In genomic region chr5:54852007-54852406, GRCh38 we compare ENCODE assay signal across 28 cellular contexts.
DNase-seq lines count a peak whose midpoint lies in the region; ATAC-seq, FAIRE-seq and TF ChIP-seq lines count a peak whose summit lies in the region.
"Had no signal": no experiment of that assay in that cellular context is flagged by ENCODE, and none has a peak within 500 bp of the region (broad histone marks: within the 10 kb centered on the region; RNA-seq: fewer than 3 reads in every experiment).

No MANE protein-coding gene starts in this region.

- TF ChIP-seq RAD21 in K562 (CRISPR knock-in tag; conservative IDR thresholded peaks at IDR 0.05 in 1 of 2, IDR thresholded peaks at IDR 0.05 in 1 of 2) = no peak

- no peak overlapping the region for H3K9ac ChIP-seq in MM.1S (ENCODE audit: low read length)
- no peak overlapping the region for H3K9ac ChIP-seq in K562 (ENCODE audit: insufficient read depth in 1 of 2, low read depth in 2 of 2, low read length in 2 of 2)
- H3K9ac ChIP-seq in neural progenitor cell = no peak overlapping the region
- no peak overlapping the region for H3K9ac ChIP-seq in kidney (ENCODE audit: low read length in 2 of 2)
- no peak overlapping the region for H3K9ac ChIP-seq in mesendoderm (ENCODE audit: low read length)

- CTCF ChIA-PET in K562 (lab: Yijun Ruan, JAX; ENCODE audit: low intra/inter-chr PET ratio) = interaction anchor here (0.6 kb wide), 1 partner anchor 283 kb away, joined by 3 read pairs; no protein-coding TSS in a partner anchor
- CTCF ChIA-PET in activated CD4-positive, alpha-beta memory T cell treated with anti-CD3 and anti-CD28 coated beads for 36 hours (lab: Charles Lee) = interaction anchor here (0.8 to 2.0 kb wide), 4 partner anchors 15 to 362 kb away, joined by 3 to 14 read pairs (median 6); no protein-coding TSS in a partner anchor

- H3K9me1 ChIP-seq in K562 (ENCODE audit: control insufficient read depth, insufficient read depth, low read length) = no peaks in the 10 kb centered on the region

- no peak overlapping the region for H3K27ac ChIP-seq in DOHH2 (ENCODE audit: low read depth, low read length)
- H3K27ac ChIP-seq in MM.1S (ENCODE audit: low read length) = no peak overlapping the region
- H3K27ac ChIP-seq in K562 (ENCODE audit: extremely low read depth, low read depth, low read length) = no peak overlapping the region
- no peak overlapping the region for H3K27ac ChIP-seq in neural progenitor cell
- H3K27ac ChIP-seq in kidney (ENCODE audit: low read depth in 2 of 2, low read length in 2 of 2) = no peak overlapping the region
- no peak overlapping the region for H3K27ac ChIP-seq in mesendoderm (ENCODE audit: low read depth, low read length)
- H3K27ac ChIP-seq: epithelial cell of prostate, lower lobe of right lung, RWPE1, upper lobe of left lung had no signal

- peaks cover 8% of the 10 kb centered on the region; the same call in 1 of the 2 replicates for H3K27me3 ChIP-seq in DOHH2 (ENCODE audit: control insufficient read depth, low read length)
- no peaks in the 10 kb centered on the region for H3K27me3 ChIP-seq in MM.1S (replicated peaks; ENCODE audit: insufficient read depth, low read length)
- H3K27me3 ChIP-seq in K562 (ENCODE audit: control insufficient read depth in 2 of 2, insufficient read depth in 2 of 2, low read length in 2 of 2) = peaks cover 2 to 7% of the 10 kb centered on the region in 2 experiments; a peak in 3 of 5 replicates
- H3K27me3 ChIP-seq in neural progenitor cell = no peaks in the 10 kb centered on the region
- H3K27me3 ChIP-seq in mesendoderm (ENCODE audit: insufficient read depth, low read length, poor library complexity) = no peaks in the 10 kb centered on the region
- H3K27me3 ChIP-seq: MG63, upper lobe of left lung had no signal

- DNase-seq in MM.1S (no peak), K562 (ENCODE audit: extremely low read depth in 1 of 4, low spot score in 3 of 4) (no peak), neural progenitor cell (ENCODE audit: low spot score) (no peak), kidney (no peak), mesendoderm (no peak), NCI-H2081 (lab: John Stamatoyannopoulos, UW) (no peak)
- no peak for DNase-seq in activated CD4-positive, alpha-beta memory T cell treated with anti-CD3 and anti-CD28 coated beads for 36 hours
- DNase-seq: activated CD4-positive, alpha-beta T cell treated with anti-CD3 and anti-CD28 coated beads, Interleukin-2, amount 10 ng/mL, durations not matched to agents 7 days and 5 days; activated CD8-positive, alpha-beta memory T cell treated with anti-CD3 and anti-CD28 coated beads, Interleukin-2, amount 10 ng/mL, durations not matched to agents 7 days and 5 days; activated naive CD4-positive, alpha-beta T cell; activated T-cell treated with anti-CD3 and anti-CD28 coated beads, Interleukin-2, amount 50 U/mL, for 48 hours; KBM-7; lower lobe of right lung; MG63; NCI-H1417; NCI-H2081 treated with DMSO at 0.1 percent for 48 hours; NCI-H345; stimulated activated naive B cell treated with anti-CD40 and anti-IgM and Interleukin-4, amounts not matched to agents 10 μg/mL and 1 μg/mL and 100 μg/mL, for 72 hours; upper lobe of left lung had no signal

- no peak for TF ChIP-seq EP300 in K562 (IDR thresholded peaks at IDR 0.05; ENCODE audit: low read length)

- BruUV-seq in K562 (replicated peaks; lab: Mats Ljungman, UMichigan) = no TSS peak

- H3K4me1 ChIP-seq in DOHH2 (ENCODE audit: control insufficient read depth, low read length) (no peaks in the 10 kb centered on the region), MM.1S (ENCODE audit: low read length) (no peaks in the 10 kb centered on the region), K562 (replicated peaks in 1 of 2; ENCODE audit: control insufficient read depth in 2 of 2, insufficient read depth in 2 of 2, low read length in 2 of 2) (no peaks in the 10 kb centered on the region), neural progenitor cell (no peaks in the 10 kb centered on the region), kidney (ENCODE audit: control insufficient read depth in 1 of 2, insufficient read depth in 1 of 2, low read depth in 1 of 2, low read length in 2 of 2) (no peaks in the 10 kb centered on the region), mesendoderm (ENCODE audit: control insufficient read depth, low read depth, low read length) (peaks cover 1% of the 10 kb centered on the region)
- H3K4me1 ChIP-seq: lower lobe of right lung, upper lobe of left lung had no signal

- no peak overlapping the region for H3K27ac Mint-ChIP-seq in neural progenitor cell
- H3K27ac Mint-ChIP-seq in activated CD4-positive, alpha-beta memory T cell treated with anti-CD3 and anti-CD28 coated beads for 36 hours = no peak overlapping the region
- H3K27ac Mint-ChIP-seq: activated CD4-positive, alpha-beta T cell treated with anti-CD3 and anti-CD28 coated beads, Interleukin-2, amount 10 ng/mL, durations not matched to agents 7 days and 5 days; activated CD8-positive, alpha-beta memory T cell treated with anti-CD3 and anti-CD28 coated beads, Interleukin-2, amount 10 ng/mL, durations not matched to agents 7 days and 5 days; brain; stimulated activated naive B cell treated with anti-CD40 and anti-IgM and Interleukin-4, amounts not matched to agents 10 μg/mL and 1 μg/mL and 100 μg/mL, for 72 hours; T-helper 2 cell treated with Interferon-gamma antibody and Interleukin-4, amounts not matched to agents 5 μg/mL and 100 μg/mL, for 36 hours had no signal

- H3K9me3 ChIP-seq in DOHH2 (ENCODE audit: control insufficient read depth, insufficient read depth, low read length) (no peaks in the 10 kb centered on the region), MM.1S (replicated peaks; ENCODE audit: insufficient read depth, low read length) (no peaks in the 10 kb centered on the region), K562 (replicated peaks; ENCODE audit: control insufficient read depth, insufficient read depth, low read depth, low read length) (no peaks in the 10 kb centered on the region), neural progenitor cell (ENCODE audit: low read depth) (no peaks in the 10 kb centered on the region), kidney (ENCODE audit: control insufficient read depth in 1 of 2, low read length in 2 of 2) (no peaks in the 10 kb centered on the region)
- H3K9me3 ChIP-seq: MG63 had no signal

- H3K36me3 Mint-ChIP-seq in neural progenitor cell = no peaks in the 10 kb centered on the region
- no peaks in the 10 kb centered on the region for H3K36me3 Mint-ChIP-seq in activated CD4-positive, alpha-beta memory T cell treated with anti-CD3 and anti-CD28 coated beads for 36 hours
- H3K36me3 Mint-ChIP-seq: brain had no signal

- intact Hi-C loops in K562 (cut with micrococcal nuclease) (no loop called here), kidney (cut with DNase I) (no loop called here)
- intact Hi-C loops in activated CD4-positive, alpha-beta memory T cell treated with anti-CD3 and anti-CD28 coated beads for 36 hours (cut with micrococcal nuclease) = loop anchor here (2.0 kb wide), 1 partner anchor 15 kb away; no protein-coding TSS in a partner anchor

- H3K23ac ChIP-seq in mesendoderm (ENCODE audit: low read length) = no peak overlapping the region

- no peak overlapping the region for H3K56ac ChIP-seq in mesendoderm (ENCODE audit: low read length)

- H3K79me2 ChIP-seq in DOHH2 (ENCODE audit: control insufficient read depth, low read length) (no peaks in the 10 kb centered on the region), MM.1S (ENCODE audit: low read length) (no peaks in the 10 kb centered on the region), K562 (ENCODE audit: control insufficient read depth, insufficient read depth, low read length) (no peaks in the 10 kb centered on the region), neural progenitor cell (ENCODE audit: low read depth) (no peaks in the 10 kb centered on the region), mesendoderm (ENCODE audit: control insufficient read depth, insufficient read depth, low read length) (no peaks in the 10 kb centered on the region)

- TF ChIP-seq CTCF in DOHH2 (IDR thresholded peaks at IDR 0.05; ENCODE audit: low read depth, low read length, poor library complexity, severe bottlenecking) (peak; percentile 38), MM.1S (IDR thresholded peaks at IDR 0.05; ENCODE audit: low read length) (peak; percentile 8; the same call in 1 of the 2 replicates), K562 (IDR thresholded peaks at IDR 0.05 in 2 of 3, conservative IDR thresholded peaks at IDR 0.05 in 1 of 3; ENCODE audit: insufficient read depth in 2 of 3, low read depth in 1 of 3, low read length in 3 of 3) (0 out of 6 replicates have a peak, but pooled peaks of 1 of the 3 experiments have one; percentile 21), neural progenitor cell (IDR thresholded peaks at IDR 0.05) (peak; percentile 38), kidney (IDR thresholded peaks at IDR 0.05; ENCODE audit: borderline replicate concordance, extremely low read depth, insufficient read depth) (no peak)

- no peak overlapping the region for H4K8ac ChIP-seq in mesendoderm (ENCODE audit: low read depth, low read length)

- H3K36me3 ChIP-seq in DOHH2 (ENCODE audit: control insufficient read depth, low read length) = no peaks in the 10 kb centered on the region
- no peaks in the 10 kb centered on the region for H3K36me3 ChIP-seq in MM.1S (replicated peaks; ENCODE audit: insufficient read depth, low read length)
- H3K36me3 ChIP-seq in K562 (ENCODE audit: control insufficient read depth, insufficient read depth, low read length) = no peaks in the 10 kb centered on the region
- H3K36me3 ChIP-seq in neural progenitor cell = no peaks in the 10 kb centered on the region
- no peaks in the 10 kb centered on the region for H3K36me3 ChIP-seq in kidney (ENCODE audit: control insufficient read depth in 1 of 2, insufficient read depth in 2 of 2, low read length in 2 of 2)
- H3K36me3 ChIP-seq in mesendoderm (ENCODE audit: control insufficient read depth, insufficient read depth, low read length) = no peaks in the 10 kb centered on the region
- H3K36me3 ChIP-seq: lower lobe of right lung, MG63, upper lobe of left lung had no signal

- H3K79me1 ChIP-seq in mesendoderm (ENCODE audit: low read length) = no peaks in the 10 kb centered on the region

- peaks cover 5% of the 10 kb centered on the region for H3K4me1 Mint-ChIP-seq in neural progenitor cell
- H3K4me1 Mint-ChIP-seq in activated CD4-positive, alpha-beta memory T cell treated with anti-CD3 and anti-CD28 coated beads for 36 hours (ENCODE audit: low read depth) = no peaks in the 10 kb centered on the region
- H3K4me1 Mint-ChIP-seq: activated CD4-positive, alpha-beta T cell treated with anti-CD3 and anti-CD28 coated beads, Interleukin-2, amount 10 ng/mL, durations not matched to agents 7 days and 5 days; brain; stimulated activated naive B cell treated with anti-CD40 and anti-IgM and Interleukin-4, amounts not matched to agents 10 μg/mL and 1 μg/mL and 100 μg/mL, for 72 hours had no signal

- no peaks in the 10 kb centered on the region for H3K9me2 ChIP-seq in DOHH2 (replicated peaks; ENCODE audit: control insufficient read depth, low read length)
- no peaks in the 10 kb centered on the region for H3K9me2 ChIP-seq in MM.1S (replicated peaks; ENCODE audit: insufficient read depth, low read length)

- no peak overlapping the region for H3K4me3 ChIP-seq in DOHH2 (ENCODE audit: low read length)
- no peak overlapping the region for H3K4me3 ChIP-seq in MM.1S (ENCODE audit: low read length)
- no peak overlapping the region for H3K4me3 ChIP-seq in K562
- H3K4me3 ChIP-seq in neural progenitor cell = no peak overlapping the region
- no peak overlapping the region for H3K4me3 ChIP-seq in kidney (ENCODE audit: low read length in 2 of 2)
- H3K4me3 ChIP-seq in mesendoderm (ENCODE audit: low read length) = no peak overlapping the region
- H3K4me3 ChIP-seq: lower lobe of right lung, MG63, upper lobe of left lung had no signal

- in situ Hi-C loops in K562 (cut with MboI) = loop anchor here (5.0 to 25.0 kb wide), 2 partner anchors 335 to 615 kb away; partner anchors contain the start of gene SNX18

- peaks cover 5% of the 10 kb centered on the region for H3K9me3 Mint-ChIP-seq in neural progenitor cell
- H3K9me3 Mint-ChIP-seq in activated CD4-positive, alpha-beta memory T cell treated with anti-CD3 and anti-CD28 coated beads for 36 hours = peaks cover 9% of the 10 kb centered on the region

- no peak for TF ChIP-seq POLR2A in K562 (conservative IDR thresholded peaks at IDR 0.05)

- no peak overlapping the region for H4K5ac ChIP-seq in mesendoderm (ENCODE audit: low read length)

- no peak overlapping the region for H2AK5ac ChIP-seq in mesendoderm (ENCODE audit: low read length)

- no peak overlapping the region for H3K4ac ChIP-seq in mesendoderm (ENCODE audit: low read depth, low read length)

- no peak for ATAC-seq in K562
- ATAC-seq: activated CD8-positive, alpha-beta memory T cell treated with anti-CD3 and anti-CD28 coated beads, Interleukin-2, amount 10 ng/mL, durations not matched to agents 7 days and 5 days; lower lobe of right lung; sciatic nerve; stimulated activated naive B cell treated with anti-CD40 and anti-IgM and Interleukin-4, amounts not matched to agents 10 μg/mL and 1 μg/mL and 100 μg/mL, for 72 hours had no signal

- H3F3A ChIP-seq in DOHH2 (ENCODE audit: control insufficient read depth, insufficient read depth) (no peaks in the 10 kb centered on the region), MM.1S (ENCODE audit: insufficient read depth, low read length) (no peaks in the 10 kb centered on the region), neural progenitor cell (ENCODE audit: low read depth) (no peaks in the 10 kb centered on the region)

- H2BK120ac ChIP-seq in mesendoderm (ENCODE audit: low read depth, low read length) = no peak overlapping the region

- POLR2A ChIA-PET in K562 (lab: Yijun Ruan, JAX) = no interaction called here
- POLR2A ChIA-PET in activated CD4-positive, alpha-beta memory T cell treated with anti-CD3 and anti-CD28 coated beads for 36 hours (lab: Charles Lee) = no interaction called here

- H4K20me1 ChIP-seq in DOHH2 (ENCODE audit: control insufficient read depth, insufficient read depth, low read depth, low read length) (no peaks in the 10 kb centered on the region), MM.1S (ENCODE audit: insufficient read depth, low read length) (no peaks in the 10 kb centered on the region), K562 (replicated peaks; ENCODE audit: control insufficient read depth, insufficient read depth, low read length) (no peaks in the 10 kb centered on the region), neural progenitor cell (ENCODE audit: low read depth) (no peaks in the 10 kb centered on the region)

- no peak overlapping the region for H2BK5ac ChIP-seq in mesendoderm (ENCODE audit: low read length)

- FAIRE-seq in K562 (lab: Jason Lieb, UNC) (no peak), kidney (lab: Jason Lieb, UNC) (no peak)
- FAIRE-seq: G401.6, GM18507, keratinocyte had no signal

- H3K4me3 Mint-ChIP-seq in neural progenitor cell = no peak overlapping the region
- no peak overlapping the region for H3K4me3 Mint-ChIP-seq in activated CD4-positive, alpha-beta memory T cell treated with anti-CD3 and anti-CD28 coated beads for 36 hours
- H3K4me3 Mint-ChIP-seq: activated CD4-positive, alpha-beta T cell treated with anti-CD3 and anti-CD28 coated beads, Interleukin-2, amount 10 ng/mL, durations not matched to agents 7 days and 5 days; activated CD8-positive, alpha-beta memory T cell treated with anti-CD3 and anti-CD28 coated beads, Interleukin-2, amount 10 ng/mL, durations not matched to agents 7 days and 5 days; brain; stimulated activated naive B cell treated with anti-CD40 and anti-IgM and Interleukin-4, amounts not matched to agents 10 μg/mL and 1 μg/mL and 100 μg/mL, for 72 hours; T-helper 2 cell treated with Interferon-gamma antibody and Interleukin-4, amounts not matched to agents 5 μg/mL and 100 μg/mL, for 36 hours had no signal

- H2AFZ ChIP-seq in MM.1S (ENCODE audit: low read length) (no peak overlapping the region), K562 (ENCODE audit: low read depth, low read length) (no peak overlapping the region), neural progenitor cell (replicated peaks) (no peak overlapping the region)

- H3K27me3 Mint-ChIP-seq in neural progenitor cell (ENCODE audit: insufficient read depth, low read depth) = peaks cover 3% of the 10 kb centered on the region
- peaks cover 23% of the 10 kb centered on the region for H3K27me3 Mint-ChIP-seq in activated CD4-positive, alpha-beta memory T cell treated with anti-CD3 and anti-CD28 coated beads for 36 hours

- H3K18ac ChIP-seq in mesendoderm (ENCODE audit: low read length) = no peak overlapping the region

- H3K4me2 ChIP-seq in DOHH2 (ENCODE audit: low read length) (no peak overlapping the region), MM.1S (ENCODE audit: low read depth, low read length) (no peak overlapping the region), K562 (ENCODE audit: insufficient read depth, low read length) (no peak overlapping the region), neural progenitor cell (no peak overlapping the region), mesendoderm (ENCODE audit: low read length) (no peak overlapping the region)

- H2BK15ac ChIP-seq in mesendoderm (replicated peaks; ENCODE audit: low read depth) = no peak overlapping the region

- WGBS in K562 (ENCODE audit: insufficient coverage, low coverage, missing lambda C conversion rate) = 0% methylated on average over 3 of the region's 3 CpGs
- no CpG with 5 or more reads among the region's 3 CpGs for WGBS in mesendoderm (ENCODE audit: extremely low coverage, insufficient coverage, low lambda C conversion rate)
